9 cellular contexts compared by ENCODE assay signal in genomic region chr9:111691686-111692329, GRCh38. TPM values are rescaled to one million over a fixed set of nuclear protein-coding genes. Genes with fewer than 3 reads are reported as not detected.
DNase-seq lines count a peak whose midpoint lies in the region; ATAC-seq and TF ChIP-seq lines count a peak whose summit lies in the region.
"Had no signal": no experiment of that assay in that cellular context is flagged by ENCODE, and none has a peak within 500 bp of the region (broad histone marks: within the 10 kb centered on the region; RNA-seq: fewer than 3 reads in every experiment).

No MANE protein-coding gene starts in this region.

- in situ Hi-C loops in KBM-7 (cut with MboI; ENCODE audit: low pct_unique_long_range_greater_than_20kb, low sequenced_read_pairs), result no loop called here

- POLR2A ChIA-PET in activated CD4-positive, alpha-beta memory T cell treated with anti-CD3 and anti-CD28 coated beads for 36 hours (lab: Charles Lee), result no interaction called here

- ATAC-seq in SK-N-SH treated with all-trans-retinoic acid at 6 μM for 48 hours, result peak; percentile 86
- ATAC-seq in HG03159 (IDR thresholded peaks at IDR 0.05; ENCODE audit: unreplicated experiment), result no peak
- ATAC-seq in GM18867 (IDR thresholded peaks at IDR 0.05; ENCODE audit: unreplicated experiment), result no peak

- CTCF ChIA-PET in activated CD4-positive, alpha-beta memory T cell treated with anti-CD3 and anti-CD28 coated beads for 36 hours (lab: Charles Lee), result interaction anchor here (0.6 to 6.0 kb wide), 5 partner anchors 9 to 94 kb away, joined by 3 to 37 read pairs (median 4); no protein-coding TSS in a partner anchor

- WGBS in testis, 2 donors, result 50 to 52% methylated on average over 4 of the region's 4 CpGs

- no peak overlapping the region for H3K4me3 Mint-ChIP-seq in activated CD4-positive, alpha-beta memory T cell treated with anti-CD3 and anti-CD28 coated beads for 36 hours
- H3K4me3 Mint-ChIP-seq: T-helper 1 cell treated with Interleukin-12 subunit alpha and Interleukin-12 subunit beta and Interleukin-4 antibody, amounts not matched to agents 30 μg/mL and 1 μg/mL, for 36 hours had no signal

- peaks cover 3% of the 10 kb centered on the region for H3K36me3 Mint-ChIP-seq in activated CD4-positive, alpha-beta memory T cell treated with anti-CD3 and anti-CD28 coated beads for 36 hours

- no peaks in the 10 kb centered on the region for H3K9me3 Mint-ChIP-seq in activated CD4-positive, alpha-beta memory T cell treated with anti-CD3 and anti-CD28 coated beads for 36 hours

- no peak overlapping the region for H3K27ac ChIP-seq in testis

- H3K27ac Mint-ChIP-seq in activated CD4-positive, alpha-beta memory T cell treated with anti-CD3 and anti-CD28 coated beads for 36 hours, result no peak overlapping the region
- H3K27ac Mint-ChIP-seq: T-helper 1 cell treated with Interleukin-12 subunit alpha and Interleukin-12 subunit beta and Interleukin-4 antibody, amounts not matched to agents 30 μg/mL and 1 μg/mL, for 36 hours had no signal

- peak in 1 of 3 experiments; percentile 10 for TF ChIP-seq CTCF in testis (IDR thresholded peaks at IDR 0.05)

- H3K9me3 ChIP-seq in testis, result no peaks in the 10 kb centered on the region

- no peaks in the 10 kb centered on the region for H3K27me3 ChIP-seq in testis

- H3K4me1 Mint-ChIP-seq in activated CD4-positive, alpha-beta memory T cell treated with anti-CD3 and anti-CD28 coated beads for 36 hours (ENCODE audit: low read depth), result no peaks in the 10 kb centered on the region

- H3K36me3 ChIP-seq in testis (ENCODE audit: low read depth, missing control alignments), result no peaks in the 10 kb centered on the region

- intact Hi-C loops in activated CD4-positive, alpha-beta memory T cell treated with anti-CD3 and anti-CD28 coated beads for 36 hours (cut with micrococcal nuclease), result loop anchor here (1.0 kb wide), 1 partner anchor 94 kb away; no protein-coding TSS in a partner anchor
- intact Hi-C loops in testis (cut with DNase I; ENCODE audit: low total_unique reads), result no loop called here

- H3K4me1 ChIP-seq in testis, result no peaks in the 10 kb centered on the region

- DNase-seq in DMS53 treated with DMSO at 0.1 percent for 48 hours (lab: John Stamatoyannopoulos, UW; ENCODE audit: unreplicated experiment) (peak; percentile 23), KBM-7 (peak; percentile 63), iris pigment epithelial cell (ENCODE audit: low read depth) (peak; percentile 52), testis (no peak)
- DNase-seq in activated CD4-positive, alpha-beta memory T cell treated with anti-CD3 and anti-CD28 coated beads for 36 hours, result no peak

- no peak for TF ChIP-seq POLR2A in testis (IDR thresholded peaks at IDR 0.05)

- H3K4me3 ChIP-seq in testis, result no peak overlapping the region

- H3K27me3 Mint-ChIP-seq in activated CD4-positive, alpha-beta memory T cell treated with anti-CD3 and anti-CD28 coated beads for 36 hours, result no peaks in the 10 kb centered on the region

TF ChIP-seq in SK-N-SH treated with all-trans-retinoic acid at 6 μM for 48 hours, 23 proteins besides CTCF, POLR2A, EP300 and RAD21:
- TF ChIP-seq ZNF565 (CRISPR knock-in tag; conservative IDR thresholded peaks at IDR 0.05; ENCODE audit: low read depth) (no peak), ESRRG (CRISPR knock-in tag; IDR thresholded peaks at IDR 0.05) (no peak), SNAI2 (CRISPR knock-in tag; IDR thresholded peaks at IDR 0.05) (no peak), PPARA (CRISPR knock-in tag; IDR thresholded peaks at IDR 0.05; ENCODE audit: borderline replicate concordance) (no peak), ZNF8 (CRISPR knock-in tag; IDR thresholded peaks at IDR 0.05) (no peak), CSDC2 (CRISPR knock-in tag; IDR thresholded peaks at IDR 0.05) (no peak)
TF ChIP-seq in SK-N-SH treated with all-trans-retinoic acid at 6 μM for 48 hours: peak in this region for 0.

RNA-seq across cellular contexts. Expression of gene GNG10, which starts 30.4 kb away (rescaled TPM):
- 10 to 100 TPM; 21.7 to 22.1 TPM for total RNA-seq in activated CD4-positive, alpha-beta memory T cell treated with anti-CD3 and anti-CD28 coated beads for 36 hours
- 10 to 100 TPM; 37.1 to 38.3 TPM for total RNA-seq in testis
- 35.9 TPM for polyA plus RNA-seq in testis (ENCODE audit: insufficient read depth, low read depth, low replicate concordance)

Comparison
In these comparisons a context has a peak if more than half of its experiments do, and no peak if none do; other contexts are left out.
1. DNase-seq: peak in DMS53 treated with DMSO at 0.1 percent for 48 hours (single experiment), KBM-7 (single experiment) and iris pigment epithelial cell (single experiment); none in activated CD4-positive, alpha-beta memory T cell treated with anti-CD3 and anti-CD28 coated beads for 36 hours (single experiment) and testis (single experiment).